In the genomic region with DNA sequence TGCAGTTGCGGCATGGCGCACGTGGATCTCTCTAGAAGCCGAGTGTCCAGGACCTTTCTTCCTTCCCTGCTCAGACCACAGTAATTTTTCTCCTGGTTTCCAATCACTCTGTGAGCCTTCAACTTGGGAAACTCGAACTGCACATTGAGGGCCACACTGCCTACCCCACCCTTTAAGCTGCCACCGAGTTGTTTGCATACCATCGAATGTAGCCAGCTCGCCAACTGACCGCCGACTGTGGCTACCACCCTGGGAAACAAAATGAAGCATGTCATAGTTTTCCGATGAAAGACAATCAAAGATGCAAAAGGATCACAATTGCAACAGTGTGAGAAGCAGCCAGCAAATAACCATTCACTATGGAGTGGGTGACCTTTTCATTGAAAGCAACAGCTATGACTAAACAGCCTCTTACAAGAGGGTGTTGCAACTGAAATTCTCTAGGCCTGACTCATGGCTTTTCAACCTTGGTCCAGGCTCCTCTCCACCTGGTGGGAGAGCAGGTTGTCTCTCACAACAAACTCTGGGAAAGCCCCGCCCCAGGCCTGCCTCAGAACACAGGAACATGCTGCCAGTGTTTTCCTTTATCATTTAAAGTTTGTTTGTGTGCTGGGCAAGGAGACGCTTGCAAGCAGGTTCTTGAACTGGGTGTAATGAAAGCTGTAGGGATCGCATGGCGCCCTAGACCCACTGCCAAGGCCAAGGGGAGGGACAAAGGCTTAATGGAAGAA, we compare ENCODE assay signal across 7 cellular contexts.
A peak's percentile ranks its signal among the peaks of the same experiment; 100 is the strongest.
DNase-seq lines count a peak whose midpoint lies in the region; ATAC-seq and TF ChIP-seq lines count a peak whose summit lies in the region.

No MANE protein-coding gene starts in this region.

- peak; percentile 98 for DNase-seq in RWPE1 (ENCODE audit: low spot score)
- DNase-seq in left cardiac atrium = peak; percentile 71
- no peak for DNase-seq in stimulated activated effector memory CD8-positive, alpha-beta T cell treated with anti-CD3 and anti-CD28 coated beads, Interleukin-12 subunit alpha, Interleukin-12 subunit beta, amount 100 ng/mL, for 72 hours (ENCODE audit: low spot score in 2 of 2)
- DNase-seq in DMS79 (lab: John Stamatoyannopoulos, UW) = no peak
- no peak for DNase-seq in cortex of kidney (lab: John Stamatoyannopoulos, UW)

- H3K9me3 Mint-ChIP-seq in stimulated activated effector memory CD8-positive, alpha-beta T cell treated with anti-CD3 and anti-CD28 coated beads, Interleukin-12 subunit alpha, Interleukin-12 subunit beta, amount 100 ng/mL, for 72 hours = no peaks in the 10 kb centered on the region

- H3K4me1 ChIP-seq in HEK293 (ENCODE audit: control insufficient read depth, insufficient read depth, low read length) = no peaks in the 10 kb centered on the region

- H3K4me3 Mint-ChIP-seq in stimulated activated effector memory CD8-positive, alpha-beta T cell treated with anti-CD3 and anti-CD28 coated beads, Interleukin-12 subunit alpha, Interleukin-12 subunit beta, amount 100 ng/mL, for 72 hours = no peak overlapping the region

- H3K27ac ChIP-seq in HEK293 (ENCODE audit: extremely low read depth, low read depth, low read length) (no peak overlapping the region), RWPE1 (peak overlapping the region; percentile 90)

- CTCF ChIA-PET in HEK293 (lab: Yijun Ruan, JAX) = interaction anchor here (0.6 to 2.7 kb wide), 2 partner anchors 11 to 664 kb away, joined by 4 to 7 read pairs; no protein-coding TSS in a partner anchor
- CTCF ChIA-PET in RWPE1 (lab: Yijun Ruan, JAX) = interaction anchor here (0.5 to 0.7 kb wide), 4 partner anchors 41 to 307 kb away, joined by 3 to 4 read pairs (median 3); no protein-coding TSS in a partner anchor

- no peaks in the 10 kb centered on the region for H3K36me3 ChIP-seq in HEK293 (ENCODE audit: control insufficient read depth in 2 of 2, insufficient read depth in 1 of 2, low read length in 2 of 2)

- TF ChIP-seq CTCF in HEK293 (tag by site-specific recombination; IDR thresholded peaks at IDR 0.05) = no peak
- TF ChIP-seq CTCF in RWPE1 (conservative IDR thresholded peaks at IDR 0.05; ENCODE audit: low read depth) = no peak

- H3K9me3 ChIP-seq in HEK293 (ENCODE audit: control insufficient read depth, insufficient read depth, low read depth, low read length) = no peaks in the 10 kb centered on the region

- POLR2A ChIA-PET in HEK293 (lab: Yijun Ruan, JAX) = interaction anchor here (1.3 kb wide), 1 partner anchor 203 kb away, joined by 4 read pairs; no protein-coding TSS in a partner anchor
- POLR2A ChIA-PET in RWPE1 (lab: Yijun Ruan, JAX; ENCODE audit: low non-redundant PET) = no interaction called here

- H3K4me1 Mint-ChIP-seq in stimulated activated effector memory CD8-positive, alpha-beta T cell treated with anti-CD3 and anti-CD28 coated beads, Interleukin-12 subunit alpha, Interleukin-12 subunit beta, amount 100 ng/mL, for 72 hours = no peaks in the 10 kb centered on the region

- intact Hi-C loops in left cardiac atrium (cut with DNase I) = no loop called here

- H3K27ac Mint-ChIP-seq in stimulated activated effector memory CD8-positive, alpha-beta T cell treated with anti-CD3 and anti-CD28 coated beads, Interleukin-12 subunit alpha, Interleukin-12 subunit beta, amount 100 ng/mL, for 72 hours = no peak overlapping the region

- H3K36me3 Mint-ChIP-seq in stimulated activated effector memory CD8-positive, alpha-beta T cell treated with anti-CD3 and anti-CD28 coated beads, Interleukin-12 subunit alpha, Interleukin-12 subunit beta, amount 100 ng/mL, for 72 hours = no peaks in the 10 kb centered on the region

- no peak overlapping the region for H3K4me3 ChIP-seq in HEK293 (ENCODE audit: low read depth, low read length)

- ATAC-seq in left cardiac atrium (peak; percentile 36 to 92), GM19395 (IDR thresholded peaks at IDR 0.05; ENCODE audit: unreplicated experiment) (no peak)
- ATAC-seq in stimulated activated effector memory CD8-positive, alpha-beta T cell treated with anti-CD3 and anti-CD28 coated beads, Interleukin-12 subunit alpha, Interleukin-12 subunit beta, amount 100 ng/mL, for 72 hours = peak; percentile 37

TF ChIP-seq in HEK293, 187 proteins besides CTCF, POLR2A, EP300 and RAD21:
- no peak for TF ChIP-seq ZNF354C (tag by site-specific recombination; IDR thresholded peaks at IDR 0.05; ENCODE audit: borderline replicate concordance, low read depth)
- no peak for TF ChIP-seq KLF7 (tag by site-specific recombination; IDR thresholded peaks at IDR 0.05; ENCODE audit: borderline replicate concordance)
- TF ChIP-seq ZNF521 (tag by site-specific recombination; IDR thresholded peaks at IDR 0.05) = no peak
- TF ChIP-seq ZNF335 (tag by site-specific recombination; conservative IDR thresholded peaks at IDR 0.05) = no peak
- peak; percentile 90 for TF ChIP-seq SCRT2 (tag by site-specific recombination; IDR thresholded peaks at IDR 0.05)
- no peak for TF ChIP-seq ZNF785 (tag by site-specific recombination; IDR thresholded peaks at IDR 0.05)
- TF ChIP-seq PRDM1 (tag by site-specific recombination; IDR thresholded peaks at IDR 0.05) = peak; percentile 93
- TF ChIP-seq, protein P1, sequence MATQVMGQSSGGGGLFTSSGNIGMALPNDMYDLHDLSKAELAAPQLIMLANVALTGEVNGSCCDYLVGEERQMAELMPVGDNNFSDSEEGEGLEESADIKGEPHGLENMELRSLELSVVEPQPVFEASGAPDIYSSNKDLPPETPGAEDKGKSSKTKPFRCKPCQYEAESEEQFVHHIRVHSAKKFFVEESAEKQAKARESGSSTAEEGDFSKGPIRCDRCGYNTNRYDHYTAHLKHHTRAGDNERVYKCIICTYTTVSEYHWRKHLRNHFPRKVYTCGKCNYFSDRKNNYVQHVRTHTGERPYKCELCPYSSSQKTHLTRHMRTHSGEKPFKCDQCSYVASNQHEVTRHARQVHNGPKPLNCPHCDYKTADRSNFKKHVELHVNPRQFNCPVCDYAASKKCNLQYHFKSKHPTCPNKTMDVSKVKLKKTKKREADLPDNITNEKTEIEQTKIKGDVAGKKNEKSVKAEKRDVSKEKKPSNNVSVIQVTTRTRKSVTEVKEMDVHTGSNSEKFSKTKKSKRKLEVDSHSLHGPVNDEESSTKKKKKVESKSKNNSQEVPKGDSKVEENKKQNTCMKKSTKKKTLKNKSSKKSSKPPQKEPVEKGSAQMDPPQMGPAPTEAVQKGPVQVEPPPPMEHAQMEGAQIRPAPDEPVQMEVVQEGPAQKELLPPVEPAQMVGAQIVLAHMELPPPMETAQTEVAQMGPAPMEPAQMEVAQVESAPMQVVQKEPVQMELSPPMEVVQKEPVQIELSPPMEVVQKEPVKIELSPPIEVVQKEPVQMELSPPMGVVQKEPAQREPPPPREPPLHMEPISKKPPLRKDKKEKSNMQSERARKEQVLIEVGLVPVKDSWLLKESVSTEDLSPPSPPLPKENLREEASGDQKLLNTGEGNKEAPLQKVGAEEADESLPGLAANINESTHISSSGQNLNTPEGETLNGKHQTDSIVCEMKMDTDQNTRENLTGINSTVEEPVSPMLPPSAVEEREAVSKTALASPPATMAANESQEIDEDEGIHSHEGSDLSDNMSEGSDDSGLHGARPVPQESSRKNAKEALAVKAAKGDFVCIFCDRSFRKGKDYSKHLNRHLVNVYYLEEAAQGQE (tag by site-specific recombination; IDR thresholded peaks at IDR 0.05) = no peak
- peak; percentile 40; the same call in 1 of the 2 replicates for TF ChIP-seq SP7 (tag by site-specific recombination; IDR thresholded peaks at IDR 0.05)
- TF ChIP-seq, protein P2, sequence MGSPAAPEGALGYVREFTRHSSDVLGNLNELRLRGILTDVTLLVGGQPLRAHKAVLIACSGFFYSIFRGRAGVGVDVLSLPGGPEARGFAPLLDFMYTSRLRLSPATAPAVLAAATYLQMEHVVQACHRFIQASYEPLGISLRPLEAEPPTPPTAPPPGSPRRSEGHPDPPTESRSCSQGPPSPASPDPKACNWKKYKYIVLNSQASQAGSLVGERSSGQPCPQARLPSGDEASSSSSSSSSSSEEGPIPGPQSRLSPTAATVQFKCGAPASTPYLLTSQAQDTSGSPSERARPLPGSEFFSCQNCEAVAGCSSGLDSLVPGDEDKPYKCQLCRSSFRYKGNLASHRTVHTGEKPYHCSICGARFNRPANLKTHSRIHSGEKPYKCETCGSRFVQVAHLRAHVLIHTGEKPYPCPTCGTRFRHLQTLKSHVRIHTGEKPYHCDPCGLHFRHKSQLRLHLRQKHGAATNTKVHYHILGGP (tag by site-specific recombination; IDR thresholded peaks at IDR 0.05) = 0 out of 2 replicates have a peak, but pooled peaks have one; percentile 22

Comparison
In these comparisons a context has a peak if more than half of its experiments do, and no peak if none do; other contexts are left out.
1. DNase-seq: peak in RWPE1 (single experiment) and left cardiac atrium (single experiment); none in stimulated activated effector memory CD8-positive, alpha-beta T cell treated with anti-CD3 and anti-CD28 coated beads, Interleukin-12 subunit alpha, Interleukin-12 subunit beta, amount 100 ng/mL, for 72 hours (0 of 2), DMS79 (single experiment) and cortex of kidney (single experiment).